Comparison of ENCODE assay signal across 9 cellular contexts in genomic region chr14:88130057-88130432, GRCh38.
A peak's percentile ranks its signal among the peaks of the same experiment; 100 is the strongest.
DNase-seq lines count a peak whose midpoint lies in the region; ATAC-seq and TF ChIP-seq lines count a peak whose summit lies in the region.
"Had no signal": no experiment of that assay in that cellular context is flagged by ENCODE, and none has a peak within 500 bp of the region (broad histone marks: within the 10 kb centered on the region; RNA-seq: fewer than 3 reads in every experiment).

No MANE protein-coding gene starts in this region.

- H4K20me1 ChIP-seq in neural progenitor cell (ENCODE audit: low read depth), result no peaks in the 10 kb centered on the region

- no peak overlapping the region for H3K27ac Mint-ChIP-seq in activated naive CD8-positive, alpha-beta T cell treated with anti-CD3 and anti-CD28 coated beads, Interleukin-2, amount 50 U/mL, for 24 hours
- H3K27ac Mint-ChIP-seq in natural killer cell (peak overlapping the region in 1 of 2 donors; percentile 75), neural progenitor cell (no peak overlapping the region)

- H3K9me3 ChIP-seq in neural progenitor cell (ENCODE audit: low read depth), result no peaks in the 10 kb centered on the region

- H3K36me3 ChIP-seq in neural progenitor cell, result no peaks in the 10 kb centered on the region

- DNase-seq in activated naive CD8-positive, alpha-beta T cell treated with anti-CD3 and anti-CD28 coated beads, Interleukin-2, amount 50 U/mL, for 24 hours, result no peak
- no peak for DNase-seq in natural killer cell
- no peak for DNase-seq in GF-D8 (lab: John Stamatoyannopoulos, UW)
- DNase-seq in neural progenitor cell (ENCODE audit: low spot score), result no peak
- DNase-seq in NOMO-1 treated with dmso at 0.1 percent for 144 hours (lab: John Stamatoyannopoulos, UW; ENCODE audit: unreplicated experiment), result no peak
- DNase-seq: mammary epithelial cell had no signal

- H3K4me1 Mint-ChIP-seq in activated naive CD8-positive, alpha-beta T cell treated with anti-CD3 and anti-CD28 coated beads, Interleukin-2, amount 50 U/mL, for 24 hours, result peaks cover 17% of the 10 kb centered on the region
- H3K4me1 Mint-ChIP-seq in natural killer cell (peaks cover 17 to 21% of the 10 kb centered on the region in 2 donors), neural progenitor cell (no peaks in the 10 kb centered on the region)

- no peak overlapping the region for H2AFZ ChIP-seq in neural progenitor cell (replicated peaks)

- peaks cover 10% of the 10 kb centered on the region for H3K9me3 Mint-ChIP-seq in activated naive CD8-positive, alpha-beta T cell treated with anti-CD3 and anti-CD28 coated beads, Interleukin-2, amount 50 U/mL, for 24 hours
- H3K9me3 Mint-ChIP-seq in natural killer cell, result peaks cover 3 to 4% of the 10 kb centered on the region in 2 donors
- H3K9me3 Mint-ChIP-seq in neural progenitor cell, result peaks cover 4% of the 10 kb centered on the region

- H3K36me3 Mint-ChIP-seq in activated naive CD8-positive, alpha-beta T cell treated with anti-CD3 and anti-CD28 coated beads, Interleukin-2, amount 50 U/mL, for 24 hours (ENCODE audit: low read depth), result peaks cover 2% of the 10 kb centered on the region
- H3K36me3 Mint-ChIP-seq in natural killer cell, result peaks cover 18% of the 10 kb centered on the region
- H3K36me3 Mint-ChIP-seq in neural progenitor cell, result no peaks in the 10 kb centered on the region

- ATAC-seq in GM18502 (IDR thresholded peaks at IDR 0.05; ENCODE audit: poor library complexity, unreplicated experiment) (peak; percentile 34), HG02759 (IDR thresholded peaks at IDR 0.05; ENCODE audit: unreplicated experiment) (peak; percentile 27), natural killer cell (peak in 2 of 3 donors; percentile 18 to 38), GM21717 (IDR thresholded peaks at IDR 0.05; ENCODE audit: unreplicated experiment) (no peak)
- no peak for ATAC-seq in activated naive CD8-positive, alpha-beta T cell treated with anti-CD3 and anti-CD28 coated beads, Interleukin-2, amount 50 U/mL, for 24 hours

- H3K4me3 ChIP-seq in neural progenitor cell, result no peak overlapping the region

- no peaks in the 10 kb centered on the region for H3F3A ChIP-seq in neural progenitor cell (ENCODE audit: low read depth)

- no peaks in the 10 kb centered on the region for H3K4me1 ChIP-seq in neural progenitor cell

- no peak overlapping the region for H3K9ac ChIP-seq in neural progenitor cell

- H3K79me2 ChIP-seq in neural progenitor cell (ENCODE audit: low read depth), result no peaks in the 10 kb centered on the region

- intact Hi-C loops in natural killer cell (cut with micrococcal nuclease), result no loop called here

- H3K4me3 Mint-ChIP-seq in activated naive CD8-positive, alpha-beta T cell treated with anti-CD3 and anti-CD28 coated beads, Interleukin-2, amount 50 U/mL, for 24 hours, result peak overlapping the region; percentile 55
- H3K4me3 Mint-ChIP-seq in natural killer cell (peak overlapping the region; percentile 26), neural progenitor cell (no peak overlapping the region)

- TF ChIP-seq CTCF in natural killer cell (IDR thresholded peaks at IDR 0.05) (no peak), neural progenitor cell (IDR thresholded peaks at IDR 0.05) (no peak)

- H3K4me2 ChIP-seq in neural progenitor cell, result no peak overlapping the region

- H3K27me3 ChIP-seq in neural progenitor cell, result no peaks in the 10 kb centered on the region

- H3K27ac ChIP-seq in neural progenitor cell, result no peak overlapping the region

- peaks cover 2% of the 10 kb centered on the region for H3K27me3 Mint-ChIP-seq in activated naive CD8-positive, alpha-beta T cell treated with anti-CD3 and anti-CD28 coated beads, Interleukin-2, amount 50 U/mL, for 24 hours
- H3K27me3 Mint-ChIP-seq in natural killer cell (ENCODE audit: low read depth in 2 of 2), result peaks cover 0 to 31% of the 10 kb centered on the region in 2 donors
- no peaks in the 10 kb centered on the region for H3K27me3 Mint-ChIP-seq in neural progenitor cell (ENCODE audit: insufficient read depth, low read depth)

Comparison
In these comparisons a context has a peak if more than half of its experiments do, and no peak if none do; other contexts are left out.
1. ATAC-seq: peak in GM18502 (single experiment), HG02759 (single experiment) and natural killer cell (2 of 3); none in activated naive CD8-positive, alpha-beta T cell treated with anti-CD3 and anti-CD28 coated beads, Interleukin-2, amount 50 U/mL, for 24 hours (single experiment) and GM21717 (single experiment).